Comparison of ENCODE assay signal across 35 cellular contexts in genomic region chr6:116088946-116089345, GRCh38. TPM values are rescaled to one million over a fixed set of nuclear protein-coding genes. Genes with fewer than 3 reads are reported as not detected.
"Had no signal": no experiment of that assay in that cellular context is flagged by ENCODE, and none has a peak within 500 bp of the region (broad histone marks: within the 10 kb centered on the region; RNA-seq: fewer than 3 reads in every experiment).

No MANE protein-coding gene starts in this region.

- H3K9me3 Mint-ChIP-seq: activated CD4-positive, alpha-beta memory T cell treated with anti-CD3 and anti-CD28 coated beads for 36 hours; activated CD4-positive, alpha-beta T cell treated with anti-CD3 and anti-CD28 coated beads, Interleukin-2, amount 10 ng/mL, durations not matched to agents 24 days and 14 days; activated naive CD4-positive, alpha-beta T cell treated with anti-CD3 and anti-CD28 coated beads, Interleukin-2, amount 50 U/mL, for 24 hours; activated naive CD8-positive, alpha-beta T cell treated with anti-CD3 and anti-CD28 coated beads, Interleukin-2, amount 50 U/mL, for 24 hours; activated T-cell treated with anti-CD3 and anti-CD28 coated beads, Interleukin-2, amount 50 U/mL, for 4 hours; activated T-helper 2 cell treated with anti-CD3 and anti-CD28 coated beads, Interferon-gamma antibody, Interleukin-2, Interleukin-4, amounts not matched to agents 10 μg/mL and 5 μg/mL and 100 μg/mL, durations not matched to agents 14 hours and 24 hours and 36 hours; naive thymus-derived CD8-positive, alpha-beta T cell had no signal

- H3K4me3 ChIP-seq: body of pancreas, cardiac muscle cell, coronary artery, dorsolateral prefrontal cortex, heart right ventricle, lower lobe of right lung, right atrium auricular region, spleen, testis, transverse colon had no signal

- FAIRE-seq: TTC549 had no signal

- H3K36me3 ChIP-seq: cardiac muscle cell, heart right ventricle, lower lobe of right lung, right atrium auricular region, spleen, transverse colon, WERI-Rb-1 had no signal

- ATAC-seq: activated naive CD8-positive, alpha-beta T cell treated with anti-CD3 and anti-CD28 coated beads, Interleukin-2, amount 50 U/mL, for 24 hours; activated T-cell treated with anti-CD3 and anti-CD28 coated beads, Interleukin-2, amount 50 U/mL, for 4 hours; body of pancreas; heart right ventricle; left lobe of liver; lower lobe of right lung; naive thymus-derived CD8-positive, alpha-beta T cell; stimulated activated naive CD8-positive, alpha-beta T cell treated with anti-CD3 and anti-CD28 coated beads, Interleukin-15, Interleukin-2, amounts not matched to agents 100 U/mL and 50 U/mL, for 24 hours had no signal

- H3K27me3 ChIP-seq: body of pancreas, cardiac muscle cell, dorsolateral prefrontal cortex, heart right ventricle, right atrium auricular region, spleen, testis, transverse colon had no signal

- DNase-seq: activated CD4-positive, alpha-beta memory T cell treated with anti-CD3 and anti-CD28 coated beads for 36 hours; activated CD4-positive, alpha-beta T cell treated with anti-CD3 and anti-CD28 coated beads, Interleukin-2, amount 10 ng/mL, durations not matched to agents 24 days and 14 days; activated CD4-positive, CD25-positive, alpha-beta regulatory T cell treated with anti-CD3 and anti-CD28 coated beads, Interleukin-2, amount 50 U/mL, for 72 hours; activated naive CD8-positive, alpha-beta T cell treated with anti-CD3 and anti-CD28 coated beads, Interleukin-2, amount 50 U/mL, for 24 hours; activated T-cell treated with anti-CD3 and anti-CD28 coated beads, Interleukin-2, amount 50 U/mL, for 4 hours; body of pancreas; cerebellar nuclear complex; dorsolateral prefrontal cortex; effector memory CD4-positive, alpha-beta T cell; erythroblast; foreskin melanocyte; heart right ventricle; kidney glomerular epithelial cell; lower lobe of right lung; mesenchymal stem cell; naive thymus-derived CD8-positive, alpha-beta T cell; nucleus accumbens; spleen; stimulated activated naive CD8-positive, alpha-beta T cell treated with anti-CD3 and anti-CD28 coated beads, Interleukin-15, Interleukin-2, amounts not matched to agents 100 U/mL and 50 U/mL, for 24 hours; T-helper 1 cell; T-helper 9 cell; testis; transverse colon; WERI-Rb-1 had no signal

- H3K4me1 Mint-ChIP-seq: activated naive CD4-positive, alpha-beta T cell treated with anti-CD3 and anti-CD28 coated beads, Interleukin-2, amount 50 U/mL, for 24 hours; neural crest cell had no signal

- H3K36me3 Mint-ChIP-seq: activated CD4-positive, alpha-beta memory T cell treated with anti-CD3 and anti-CD28 coated beads for 36 hours; activated naive CD4-positive, alpha-beta T cell treated with anti-CD3 and anti-CD28 coated beads, Interleukin-2, amount 50 U/mL, for 24 hours had no signal

- H3K4me3 Mint-ChIP-seq: activated CD4-positive, alpha-beta memory T cell treated with anti-CD3 and anti-CD28 coated beads for 36 hours; activated CD4-positive, alpha-beta T cell treated with anti-CD3 and anti-CD28 coated beads, Interleukin-2, amount 10 ng/mL, durations not matched to agents 24 days and 14 days; activated naive CD4-positive, alpha-beta T cell treated with anti-CD3 and anti-CD28 coated beads, Interleukin-2, amount 50 U/mL, for 24 hours; activated naive CD8-positive, alpha-beta T cell treated with anti-CD3 and anti-CD28 coated beads, Interleukin-2, amount 50 U/mL, for 24 hours; activated T-cell treated with anti-CD3 and anti-CD28 coated beads, Interleukin-2, amount 50 U/mL, for 4 hours; naive thymus-derived CD8-positive, alpha-beta T cell; neural crest cell had no signal

- H3K9me3 ChIP-seq: body of pancreas, lower lobe of right lung, right atrium auricular region, spleen, testis, transverse colon had no signal

- H3K27ac Mint-ChIP-seq: activated CD4-positive, alpha-beta memory T cell treated with anti-CD3 and anti-CD28 coated beads for 36 hours; activated CD4-positive, alpha-beta T cell treated with anti-CD3 and anti-CD28 coated beads, Interleukin-2, amount 10 ng/mL, durations not matched to agents 24 days and 14 days; activated naive CD4-positive, alpha-beta T cell treated with anti-CD3 and anti-CD28 coated beads, Interleukin-2, amount 50 U/mL, for 24 hours; activated naive CD8-positive, alpha-beta T cell treated with anti-CD3 and anti-CD28 coated beads, Interleukin-2, amount 50 U/mL, for 24 hours; activated T-helper 2 cell treated with anti-CD3 and anti-CD28 coated beads, Interferon-gamma antibody, Interleukin-2, Interleukin-4, amounts not matched to agents 10 μg/mL and 5 μg/mL and 100 μg/mL, durations not matched to agents 14 hours and 24 hours and 36 hours; naive thymus-derived CD8-positive, alpha-beta T cell had no signal

- H3K27ac ChIP-seq: body of pancreas, cardiac muscle cell, dorsolateral prefrontal cortex, heart right ventricle, lower lobe of right lung, right atrium auricular region, spleen, testis, transverse colon, WERI-Rb-1 had no signal

- H3K4me1 ChIP-seq: body of pancreas, lower lobe of right lung, right atrium auricular region, spleen, testis, transverse colon had no signal

- H3K27me3 Mint-ChIP-seq: activated naive CD4-positive, alpha-beta T cell treated with anti-CD3 and anti-CD28 coated beads, Interleukin-2, amount 50 U/mL, for 24 hours had no signal

RNA-seq across cellular contexts. Expression of gene FRK, which starts 28.3 kb away (rescaled TPM):
- total RNA-seq: activated CD4-positive, alpha-beta T cell treated with anti-CD3 and anti-CD28 coated beads, Interleukin-2, amount 10 ng/mL, durations not matched to agents 24 days and 14 days had no signal

RNA-seq across cellular contexts. Expression of gene COL10A1, which starts 37.0 kb away (rescaled TPM):
- total RNA-seq: activated CD4-positive, alpha-beta memory T cell treated with anti-CD3 and anti-CD28 coated beads for 36 hours; activated CD4-positive, alpha-beta T cell treated with anti-CD3 and anti-CD28 coated beads, Interleukin-2, amount 10 ng/mL, durations not matched to agents 24 days and 14 days; activated T-cell treated with anti-CD3 and anti-CD28 coated beads, Interleukin-2, amount 50 U/mL, for 4 hours; activated T-helper 2 cell treated with anti-CD3 and anti-CD28 coated beads, Interferon-gamma antibody, Interleukin-2, Interleukin-4, amounts not matched to agents 10 μg/mL and 5 μg/mL and 100 μg/mL, durations not matched to agents 14 hours and 24 hours and 36 hours; cardiac muscle cell; glomerular endothelial cell; left lobe of liver; naive thymus-derived CD8-positive, alpha-beta T cell; neural crest cell; pulmonary artery endothelial cell; right atrium auricular region; transverse colon had no signal
- polyA plus RNA-seq: urinary bladder had no signal
